In genomic region chr16:74998481-74999207, GRCh38 we compare ENCODE assay signal across 8 cellular contexts. TPM values are rescaled to one million over a fixed set of nuclear protein-coding genes. Genes with fewer than 3 reads are reported as not detected.
DNase-seq lines count a peak whose midpoint lies in the region; FAIRE-seq and TF ChIP-seq lines count a peak whose summit lies in the region.

ZNRF1 (plus strand) TSS chr16:74999024; CDS start chr16:74999672, 648 bp downstream.

- H4K20me1 ChIP-seq in astrocyte (ENCODE audit: insufficient read depth, low read length), result peaks cover 40% of the 10 kb centered on the region
- H4K20me1 ChIP-seq in hepatocyte (ENCODE audit: insufficient read depth, poor library complexity, severe bottlenecking), result peaks cover 41% of the 10 kb centered on the region

- H3K27ac Mint-ChIP-seq in T-helper 2 cell treated with Interferon-gamma antibody and Interleukin-4, amounts not matched to agents 5 μg/mL and 100 μg/mL, for 36 hours, result peak within 1 kb of the TSS; percentile 84
- H3K27ac Mint-ChIP-seq in astrocyte (ENCODE audit: unreplicated experiment), result peak within 1 kb of the TSS; percentile 58

- H3K4me3 Mint-ChIP-seq in T-helper 2 cell treated with Interferon-gamma antibody and Interleukin-4, amounts not matched to agents 5 μg/mL and 100 μg/mL, for 36 hours, result peak within 1 kb of the TSS; percentile 84
- peak within 1 kb of the TSS; percentile 86 for H3K4me3 Mint-ChIP-seq in astrocyte (ENCODE audit: unreplicated experiment)

- peaks cover 19% of the 10 kb centered on the region for H3K4me1 ChIP-seq in astrocyte (ENCODE audit: insufficient read depth, low read length)
- peaks cover 18% of the 10 kb centered on the region for H3K4me1 ChIP-seq in hepatocyte (ENCODE audit: insufficient read depth)

- FAIRE-seq in astrocyte (lab: Jason Lieb, UNC), result no peak

- H3K9ac ChIP-seq in astrocyte (ENCODE audit: low read length), result peak within 1 kb of the TSS; percentile 80

- H3K4me3 ChIP-seq in GM12865 (ENCODE audit: low read depth, low read length), result peak within 1 kb of the TSS; percentile 84
- peak within 1 kb of the TSS; percentile 54 for H3K4me3 ChIP-seq in HFF-Myc (replicated peaks; ENCODE audit: low read depth, low read length)
- peak within 1 kb of the TSS; percentile 84 for H3K4me3 ChIP-seq in astrocyte (ENCODE audit: insufficient read depth, low read depth, low read length)
- peak within 1 kb of the TSS; percentile 98 for H3K4me3 ChIP-seq in hepatocyte
- peak within 1 kb of the TSS; percentile 75 for H3K4me3 ChIP-seq in retinal pigment epithelial cell (ENCODE audit: low read length)

- H3K4me2 ChIP-seq in astrocyte (ENCODE audit: low read length), result peak within 1 kb of the TSS; percentile 99
- peak within 1 kb of the TSS; percentile 93 for H3K4me2 ChIP-seq in hepatocyte

- H3K27ac ChIP-seq in astrocyte (ENCODE audit: low read depth, low read length) (peak within 1 kb of the TSS; percentile 27), hepatocyte (peak within 1 kb of the TSS; percentile 94)

- WGBS in hepatocyte (ENCODE audit: low lambda C conversion rate, missing lambda C conversion rate), result 7% methylated on average over 13 of the region's 71 CpGs

- H3K27me3 ChIP-seq in astrocyte (ENCODE audit: insufficient read depth, low read length) (no peaks in the 10 kb centered on the region), hepatocyte (no peaks in the 10 kb centered on the region)

- peaks cover 23% of the 10 kb centered on the region for H3K4me1 Mint-ChIP-seq in T-helper 2 cell treated with Interferon-gamma antibody and Interleukin-4, amounts not matched to agents 5 μg/mL and 100 μg/mL, for 36 hours (ENCODE audit: low read depth)
- peaks cover 27% of the 10 kb centered on the region for H3K4me1 Mint-ChIP-seq in astrocyte (ENCODE audit: low read depth, unreplicated experiment)

- peaks cover 5% of the 10 kb centered on the region for H3K27me3 Mint-ChIP-seq in T-helper 2 cell treated with Interferon-gamma antibody and Interleukin-4, amounts not matched to agents 5 μg/mL and 100 μg/mL, for 36 hours (ENCODE audit: low read depth)
- peaks cover 3% of the 10 kb centered on the region for H3K27me3 Mint-ChIP-seq in astrocyte (ENCODE audit: low read depth, unreplicated experiment)

- H3K79me2 ChIP-seq in astrocyte (ENCODE audit: insufficient read depth, low read length), result peaks cover 44% of the 10 kb centered on the region
- peaks cover 45% of the 10 kb centered on the region for H3K79me2 ChIP-seq in hepatocyte

- TF ChIP-seq CTCF in GM12865 (IDR thresholded peaks at IDR 0.05; ENCODE audit: insufficient read depth, low read depth, low read length, missing control alignments) (peak; percentile 68), HFF-Myc (IDR thresholded peaks at IDR 0.05; ENCODE audit: low read depth, low read length, missing control alignments) (peak; percentile 69), astrocyte (IDR thresholded peaks at IDR 0.05; ENCODE audit: insufficient read depth, low read depth, low read length) (peak; percentile 51), hepatocyte (IDR thresholded peaks at IDR 0.05; ENCODE audit: poor library complexity) (peak; percentile 80), retinal pigment epithelial cell (conservative IDR thresholded peaks at IDR 0.05; ENCODE audit: low read depth, low read length) (peak; percentile 78)

- H3K9me3 ChIP-seq in astrocyte (ENCODE audit: insufficient read depth, low read depth, low read length), result no peaks in the 10 kb centered on the region
- H3K9me3 ChIP-seq in hepatocyte (ENCODE audit: low read depth), result no peaks in the 10 kb centered on the region

- H3K36me3 ChIP-seq in astrocyte (ENCODE audit: insufficient read depth, low read length) (no peaks in the 10 kb centered on the region), hepatocyte (replicated peaks; ENCODE audit: insufficient read depth, low read depth) (no peaks in the 10 kb centered on the region)

- H3K36me3 Mint-ChIP-seq in T-helper 2 cell treated with Interferon-gamma antibody and Interleukin-4, amounts not matched to agents 5 μg/mL and 100 μg/mL, for 36 hours (ENCODE audit: low read depth), result peaks cover 4% of the 10 kb centered on the region
- peaks cover 2% of the 10 kb centered on the region for H3K36me3 Mint-ChIP-seq in astrocyte (ENCODE audit: low read depth, unreplicated experiment)

- H3K9me3 Mint-ChIP-seq in T-helper 2 cell treated with Interferon-gamma antibody and Interleukin-4, amounts not matched to agents 5 μg/mL and 100 μg/mL, for 36 hours, result no peaks in the 10 kb centered on the region
- H3K9me3 Mint-ChIP-seq in astrocyte (ENCODE audit: unreplicated experiment), result no peaks in the 10 kb centered on the region

- H3K9me2 ChIP-seq in hepatocyte (replicated peaks; ENCODE audit: insufficient read depth), result no peaks in the 10 kb centered on the region

- peak; percentile 95 for DNase-seq in GM12865 (ENCODE audit: low read depth)
- peak; percentile 38 for DNase-seq in HFF-Myc (ENCODE audit: extremely low read depth, low read depth)
- peak; percentile 85 for DNase-seq in NAMALWA (ENCODE audit: low spot score)
- DNase-seq in T-helper 2 cell treated with Interferon-gamma antibody and Interleukin-4, amounts not matched to agents 5 μg/mL and 100 μg/mL, for 36 hours (ENCODE audit: low spot score), result peak; percentile 77
- DNase-seq in astrocyte (ENCODE audit: low read depth), result peak; percentile 44
- DNase-seq in hepatocyte (ENCODE audit: low spot score), result peak; percentile 92
- peak; percentile 46 for DNase-seq in retinal pigment epithelial cell (ENCODE audit: low read depth)
- no peak for DNase-seq in middle frontal gyrus (ENCODE audit: extremely low spot score, low spot score)

- peak within 1 kb of the TSS; percentile 74 for H2AFZ ChIP-seq in astrocyte (ENCODE audit: low read depth, low read length)
- peak within 1 kb of the TSS; percentile 90 for H2AFZ ChIP-seq in hepatocyte

RNA-seq across cellular contexts. Expression of gene ZNRF1, which starts in this region (rescaled TPM):
- 19.4 and 21.9 TPM in 2 replicates for total RNA-seq in astrocyte
- 23.0 and 26.0 TPM in 2 replicates for total RNA-seq in hepatocyte
- 46.5 and 47.8 TPM in 2 replicates for polyA plus RNA-seq in hepatocyte
